In the genomic region with DNA sequence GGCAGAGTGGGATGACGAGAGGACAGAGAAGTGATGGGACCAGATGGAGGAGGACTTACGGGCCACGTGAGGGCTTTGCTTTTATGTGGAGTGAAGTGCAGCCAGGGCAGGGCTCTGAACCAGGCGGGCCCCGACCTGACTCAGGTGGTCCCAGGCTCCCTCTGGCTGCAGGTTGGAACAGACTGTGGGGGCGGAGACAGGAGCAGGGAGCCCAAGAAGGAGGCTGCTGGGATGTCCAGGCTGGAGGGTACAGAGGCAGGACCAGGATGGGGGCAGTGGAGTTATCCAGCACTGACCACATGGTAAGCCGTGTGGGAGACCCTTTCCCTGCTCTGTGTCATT, we compare ENCODE assay signal across 1 cellular context.
TF ChIP-seq lines count a peak whose summit lies in the region.

No MANE protein-coding gene starts in this region.

TF ChIP-seq in IMR-90, 13 proteins besides CTCF, POLR2A, EP300 and RAD21:
- TF ChIP-seq, protein P1, sequence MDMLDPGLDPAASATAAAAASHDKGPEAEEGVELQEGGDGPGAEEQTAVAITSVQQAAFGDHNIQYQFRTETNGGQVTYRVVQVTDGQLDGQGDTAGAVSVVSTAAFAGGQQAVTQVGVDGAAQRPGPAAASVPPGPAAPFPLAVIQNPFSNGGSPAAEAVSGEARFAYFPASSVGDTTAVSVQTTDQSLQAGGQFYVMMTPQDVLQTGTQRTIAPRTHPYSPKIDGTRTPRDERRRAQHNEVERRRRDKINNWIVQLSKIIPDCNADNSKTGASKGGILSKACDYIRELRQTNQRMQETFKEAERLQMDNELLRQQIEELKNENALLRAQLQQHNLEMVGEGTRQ (IDR thresholded peaks at IDR 0.05; ENCODE audit: low read depth, low read length) = no peak
- TF ChIP-seq BHLHE40 (IDR thresholded peaks at IDR 0.05; ENCODE audit: low read depth, low read length) (no peak), CHD1 (IDR thresholded peaks at IDR 0.05; ENCODE audit: low read depth, low read length) (no peak), CEBPB (IDR thresholded peaks at IDR 0.05; ENCODE audit: low read depth, low read length) (no peak), SMC3 (IDR thresholded peaks at IDR 0.05; ENCODE audit: low read depth, low read length) (no peak), NFE2L2 (IDR thresholded peaks at IDR 0.05; ENCODE audit: low read depth, low read length) (no peak), RFX5 (IDR thresholded peaks at IDR 0.05; ENCODE audit: low read depth, low read length) (no peak), FOS (IDR thresholded peaks at IDR 0.05; ENCODE audit: low read depth, low read length) (no peak), MAZ (IDR thresholded peaks at IDR 0.05; ENCODE audit: borderline replicate concordance, low read depth, low read length) (no peak), MXI1 (IDR thresholded peaks at IDR 0.05; ENCODE audit: borderline replicate concordance, low read depth, low read length) (no peak), MAFK (IDR thresholded peaks at IDR 0.05; ENCODE audit: low read depth, low read length) (no peak), RCOR1 (IDR thresholded peaks at IDR 0.05; ENCODE audit: insufficient replicate concordance, low read length) (no peak)
- TF ChIP-seq, protein P2, sequence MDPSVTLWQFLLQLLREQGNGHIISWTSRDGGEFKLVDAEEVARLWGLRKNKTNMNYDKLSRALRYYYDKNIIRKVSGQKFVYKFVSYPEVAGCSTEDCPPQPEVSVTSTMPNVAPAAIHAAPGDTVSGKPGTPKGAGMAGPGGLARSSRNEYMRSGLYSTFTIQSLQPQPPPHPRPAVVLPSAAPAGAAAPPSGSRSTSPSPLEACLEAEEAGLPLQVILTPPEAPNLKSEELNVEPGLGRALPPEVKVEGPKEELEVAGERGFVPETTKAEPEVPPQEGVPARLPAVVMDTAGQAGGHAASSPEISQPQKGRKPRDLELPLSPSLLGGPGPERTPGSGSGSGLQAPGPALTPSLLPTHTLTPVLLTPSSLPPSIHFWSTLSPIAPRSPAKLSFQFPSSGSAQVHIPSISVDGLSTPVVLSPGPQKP (IDR thresholded peaks at IDR 0.05; ENCODE audit: borderline replicate concordance, low read depth, low read length) = no peak
